8 cellular contexts compared by ENCODE assay signal in the genomic region with DNA sequence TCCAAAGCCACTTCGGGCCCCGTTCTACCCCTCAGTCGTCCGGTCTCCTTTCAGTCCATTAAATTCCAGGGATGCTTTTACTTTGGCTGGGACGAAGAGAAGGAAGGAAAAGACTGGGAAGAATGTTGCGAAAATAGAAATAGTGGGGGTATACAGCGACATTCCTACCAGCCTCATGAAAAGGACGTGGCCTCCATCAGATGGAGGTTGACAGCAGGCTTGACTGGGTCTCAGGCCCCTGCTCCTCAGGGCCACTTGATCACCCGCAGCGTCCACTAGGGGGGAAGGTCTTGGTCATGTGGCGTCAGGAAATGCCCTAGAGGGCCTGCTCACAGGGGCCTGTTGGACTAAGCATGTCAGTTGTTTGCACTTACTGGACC. TPM values are rescaled to one million over a fixed set of nuclear protein-coding genes. Genes with fewer than 3 reads are reported as not detected.
DNase-seq lines count a peak whose midpoint lies in the region; ATAC-seq lines count a peak whose summit lies in the region.

No MANE protein-coding gene starts in this region.

- peak overlapping the region in 2 of 3 donors; percentile 60 to 71 for H3K27ac Mint-ChIP-seq in CD4-positive, CD25-positive, alpha-beta regulatory T cell
- H3K27ac Mint-ChIP-seq in activated naive CD4-positive, alpha-beta T cell treated with anti-CD3 and anti-CD28 coated beads, Interleukin-2, amount 50 U/mL, for 24 hours = no peak overlapping the region

- H3K4me1 Mint-ChIP-seq in CD4-positive, CD25-positive, alpha-beta regulatory T cell = peaks cover 0 to 15% (median 5%) of the 10 kb centered on the region in 4 donors
- peaks cover 8% of the 10 kb centered on the region for H3K4me1 Mint-ChIP-seq in activated naive CD4-positive, alpha-beta T cell treated with anti-CD3 and anti-CD28 coated beads, Interleukin-2, amount 50 U/mL, for 24 hours

- peaks cover 0 to 3% of the 10 kb centered on the region in 2 experiments for H3K9me3 ChIP-seq in CD4-positive, CD25-positive, alpha-beta regulatory T cell (ENCODE audit: control insufficient read depth in 2 of 2, low read length in 2 of 2)
- no peaks in the 10 kb centered on the region for H3K9me3 ChIP-seq in neuron (ENCODE audit: low read length)

- H3K4me3 ChIP-seq in CD4-positive, CD25-positive, alpha-beta regulatory T cell (ENCODE audit: low read depth, low read length) = no peak overlapping the region
- peak overlapping the region; percentile 59 for H3K4me3 ChIP-seq in neuron (ENCODE audit: low read length)

- H3K4me1 ChIP-seq in CD4-positive, CD25-positive, alpha-beta regulatory T cell (ENCODE audit: control insufficient read depth, insufficient read depth, low read length, poor library complexity, severe bottlenecking) = peaks cover 9% of the 10 kb centered on the region
- H3K4me1 ChIP-seq in neuron (ENCODE audit: insufficient read depth, low read length) = peaks cover 34% of the 10 kb centered on the region

- H3K27me3 Mint-ChIP-seq in CD4-positive, CD25-positive, alpha-beta regulatory T cell = peaks cover 10% of the 10 kb centered on the region
- H3K27me3 Mint-ChIP-seq in activated naive CD4-positive, alpha-beta T cell treated with anti-CD3 and anti-CD28 coated beads, Interleukin-2, amount 50 U/mL, for 24 hours = peaks cover 7% of the 10 kb centered on the region

- DNase-seq in CD4-positive, CD25-positive, alpha-beta regulatory T cell = peak in 2 of 3 donors; percentile 2 to 22
- DNase-seq in NCI-H524 treated with DMSO at 0.1 percent for 48 hours (lab: John Stamatoyannopoulos, UW) = peak; percentile 21
- peak; percentile 62 to 91 (median 80) for DNase-seq in head of caudate nucleus
- DNase-seq in amniotic stem cell (lab: John Stamatoyannopoulos, UW) = no peak

- H2AFZ ChIP-seq in neuron (ENCODE audit: low read depth, low read length) = peak overlapping the region; percentile 17

- no peaks in the 10 kb centered on the region for H3K36me3 Mint-ChIP-seq in CD4-positive, CD25-positive, alpha-beta regulatory T cell
- no peaks in the 10 kb centered on the region for H3K36me3 Mint-ChIP-seq in activated naive CD4-positive, alpha-beta T cell treated with anti-CD3 and anti-CD28 coated beads, Interleukin-2, amount 50 U/mL, for 24 hours

- H3K4me3 Mint-ChIP-seq in CD4-positive, CD25-positive, alpha-beta regulatory T cell = peak overlapping the region; percentile 71 to 94 (median 82)
- H3K4me3 Mint-ChIP-seq in activated naive CD4-positive, alpha-beta T cell treated with anti-CD3 and anti-CD28 coated beads, Interleukin-2, amount 50 U/mL, for 24 hours = peak overlapping the region; percentile 86

- H3K36me3 ChIP-seq in CD4-positive, CD25-positive, alpha-beta regulatory T cell (ENCODE audit: control insufficient read depth, insufficient read depth, low read length) = no peaks in the 10 kb centered on the region
- H3K36me3 ChIP-seq in neuron (ENCODE audit: insufficient read depth, low read length) = peaks cover 2% of the 10 kb centered on the region

- intact Hi-C loops in head of caudate nucleus (cut with DNase I) = no loop called here

- H3K27me3 ChIP-seq in CD4-positive, CD25-positive, alpha-beta regulatory T cell (ENCODE audit: control insufficient read depth, insufficient read depth, low read length) = peaks cover 12% of the 10 kb centered on the region
- H3K27me3 ChIP-seq in neuron (ENCODE audit: insufficient read depth, low read length) = no peaks in the 10 kb centered on the region

- peaks cover 0 to 3% (median 0%) of the 10 kb centered on the region in 7 donors for H3K9me3 Mint-ChIP-seq in CD4-positive, CD25-positive, alpha-beta regulatory T cell
- H3K9me3 Mint-ChIP-seq in activated naive CD4-positive, alpha-beta T cell treated with anti-CD3 and anti-CD28 coated beads, Interleukin-2, amount 50 U/mL, for 24 hours = no peaks in the 10 kb centered on the region

- H3K27ac ChIP-seq in CD4-positive, CD25-positive, alpha-beta regulatory T cell (ENCODE audit: insufficient read depth, low read length, poor library complexity, severe bottlenecking) = no peak overlapping the region

- peak in 1 of 2 donors; percentile 8 for ATAC-seq in CD4-positive, CD25-positive, alpha-beta regulatory T cell (ENCODE audit: low read depth in 2 of 2)
- ATAC-seq in GM18868 (IDR thresholded peaks at IDR 0.05; ENCODE audit: unreplicated experiment) (peak; percentile 36), HG03135 (IDR thresholded peaks at IDR 0.05; ENCODE audit: unreplicated experiment) (peak; percentile 41)

RNA-seq across cellular contexts. Expression of gene ANKRD50, which starts 0.7 kb away (rescaled TPM):
- 0.17 TPM for total RNA-seq in CD4-positive, CD25-positive, alpha-beta regulatory T cell
- under 1 TPM in 2 of 4 donors, not detected in 2; 0.07 to 0.39 TPM for polyA plus RNA-seq in CD4-positive, CD25-positive, alpha-beta regulatory T cell
